In genomic region chr10:47484786-47485185, GRCh38 we compare ENCODE assay signal across 8 cellular contexts. TPM values are rescaled to one million over a fixed set of nuclear protein-coding genes. Genes with fewer than 3 reads are reported as not detected.
"Had no signal": no experiment of that assay in that cellular context is flagged by ENCODE, and none has a peak within 500 bp of the region (broad histone marks: within the 10 kb centered on the region; RNA-seq: fewer than 3 reads in every experiment).

No MANE protein-coding gene starts in this region.

RNA-seq across cellular contexts. Expression of gene ANXA8, which starts 0.9 kb away (rescaled TPM):
- total RNA-seq: LHCN-M2, NCI-H460, OCI-LY7, SJCRH30 had no signal

RNA-seq across cellular contexts. Expression of gene FAM25G, which starts 6.7 kb away (rescaled TPM):
- total RNA-seq: LHCN-M2, MCF 10A, NCI-H460, OCI-LY7, Right ventricle myocardium inferior, RPMI7951, SK-MEL-5 had no signal
